ENCODE assay signal across 2 cellular contexts in genomic region chr16:1332618-1333148, GRCh38.
TF ChIP-seq lines count a peak whose summit lies in the region.

No MANE protein-coding gene starts in this region.

TF ChIP-seq in SK-N-SH, 30 proteins besides CTCF, POLR2A, EP300 and RAD21 (continued from another document):
- TF ChIP-seq ZBTB33 (IDR thresholded peaks at IDR 0.05; ENCODE audit: borderline replicate concordance, low read depth), result no peak
- no peak for TF ChIP-seq FOXM1 (IDR thresholded peaks at IDR 0.05; ENCODE audit: low read depth)
- no peak for TF ChIP-seq PBX3 (IDR thresholded peaks at IDR 0.05)
- TF ChIP-seq NRF1 (IDR thresholded peaks at IDR 0.05; ENCODE audit: low read depth, low read length), result no peak
- no peak for TF ChIP-seq SIN3A (IDR thresholded peaks at IDR 0.05; ENCODE audit: borderline replicate concordance, low read depth, low read length)
- TF ChIP-seq GABPA (IDR thresholded peaks at IDR 0.05; ENCODE audit: low read depth), result no peak
- TF ChIP-seq SMC3 (IDR thresholded peaks at IDR 0.05; ENCODE audit: low read depth, low read length), result no peak
- TF ChIP-seq ELF1 (IDR thresholded peaks at IDR 0.05), result no peak
- no peak for TF ChIP-seq MEF2A (IDR thresholded peaks at IDR 0.05; ENCODE audit: borderline replicate concordance, low read depth)
- no peak for TF ChIP-seq FOSL2 (IDR thresholded peaks at IDR 0.05; ENCODE audit: borderline replicate concordance, low read depth)
- no peak for TF ChIP-seq FOXJ3 (CRISPR knock-in tag; IDR thresholded peaks at IDR 0.05)
- no peak for TF ChIP-seq RCOR1 (IDR thresholded peaks at IDR 0.05; ENCODE audit: low read length)
- TF ChIP-seq GATA2 (CRISPR knock-in tag; IDR thresholded peaks at IDR 0.05), result no peak
- TF ChIP-seq MAX (IDR thresholded peaks at IDR 0.05; ENCODE audit: low read depth), result no peak
- TF ChIP-seq RFX5 (IDR thresholded peaks at IDR 0.05; ENCODE audit: low read length), result no peak

TF ChIP-seq in SK-N-SH treated with all-trans-retinoic acid at 6 μM for 48 hours, 23 proteins besides CTCF, POLR2A, EP300 and RAD21 (continued from another document):
- TF ChIP-seq ZC3H10 (CRISPR knock-in tag; IDR thresholded peaks at IDR 0.05) (no peak), ZNF70 (CRISPR knock-in tag; IDR thresholded peaks at IDR 0.05) (no peak), CSDC2 (CRISPR knock-in tag; IDR thresholded peaks at IDR 0.05) (no peak), RARB (CRISPR knock-in tag; IDR thresholded peaks at IDR 0.05) (no peak), ZNF565 (CRISPR knock-in tag; conservative IDR thresholded peaks at IDR 0.05; ENCODE audit: low read depth) (no peak), ZFP3 (CRISPR knock-in tag; IDR thresholded peaks at IDR 0.05) (no peak), SNAI2 (CRISPR knock-in tag; IDR thresholded peaks at IDR 0.05) (no peak), ARNTL (CRISPR knock-in tag; IDR thresholded peaks at IDR 0.05; ENCODE audit: borderline replicate concordance, low read depth) (no peak), GLIS3 (CRISPR knock-in tag; IDR thresholded peaks at IDR 0.05) (no peak), BACH2 (CRISPR knock-in tag; IDR thresholded peaks at IDR 0.05; ENCODE audit: borderline replicate concordance) (no peak), POU6F1 (CRISPR knock-in tag; IDR thresholded peaks at IDR 0.05; ENCODE audit: borderline replicate concordance, low read depth) (no peak), TSHZ2 (CRISPR knock-in tag; IDR thresholded peaks at IDR 0.05) (no peak)
